ENCODE assay signal across 1 cellular context in genomic region chr9:136122425-136123383, GRCh38.
TF ChIP-seq lines count a peak whose summit lies in the region.

No MANE protein-coding gene starts in this region.

TF ChIP-seq in HepG2, 621 proteins besides CTCF, POLR2A, EP300 and RAD21 (continued from another document and continues in another):
- no peak for TF ChIP-seq ZXDC (CRISPR knock-in tag; IDR thresholded peaks at IDR 0.05)
- TF ChIP-seq NFIB (CRISPR knock-in tag; IDR thresholded peaks at IDR 0.05; ENCODE audit: borderline replicate concordance): no peak
- no peak for TF ChIP-seq PHF20 (CRISPR knock-in tag; IDR thresholded peaks at IDR 0.05)
- TF ChIP-seq NFYB (CRISPR knock-in tag; IDR thresholded peaks at IDR 0.05): no peak
- TF ChIP-seq, protein P1, sequence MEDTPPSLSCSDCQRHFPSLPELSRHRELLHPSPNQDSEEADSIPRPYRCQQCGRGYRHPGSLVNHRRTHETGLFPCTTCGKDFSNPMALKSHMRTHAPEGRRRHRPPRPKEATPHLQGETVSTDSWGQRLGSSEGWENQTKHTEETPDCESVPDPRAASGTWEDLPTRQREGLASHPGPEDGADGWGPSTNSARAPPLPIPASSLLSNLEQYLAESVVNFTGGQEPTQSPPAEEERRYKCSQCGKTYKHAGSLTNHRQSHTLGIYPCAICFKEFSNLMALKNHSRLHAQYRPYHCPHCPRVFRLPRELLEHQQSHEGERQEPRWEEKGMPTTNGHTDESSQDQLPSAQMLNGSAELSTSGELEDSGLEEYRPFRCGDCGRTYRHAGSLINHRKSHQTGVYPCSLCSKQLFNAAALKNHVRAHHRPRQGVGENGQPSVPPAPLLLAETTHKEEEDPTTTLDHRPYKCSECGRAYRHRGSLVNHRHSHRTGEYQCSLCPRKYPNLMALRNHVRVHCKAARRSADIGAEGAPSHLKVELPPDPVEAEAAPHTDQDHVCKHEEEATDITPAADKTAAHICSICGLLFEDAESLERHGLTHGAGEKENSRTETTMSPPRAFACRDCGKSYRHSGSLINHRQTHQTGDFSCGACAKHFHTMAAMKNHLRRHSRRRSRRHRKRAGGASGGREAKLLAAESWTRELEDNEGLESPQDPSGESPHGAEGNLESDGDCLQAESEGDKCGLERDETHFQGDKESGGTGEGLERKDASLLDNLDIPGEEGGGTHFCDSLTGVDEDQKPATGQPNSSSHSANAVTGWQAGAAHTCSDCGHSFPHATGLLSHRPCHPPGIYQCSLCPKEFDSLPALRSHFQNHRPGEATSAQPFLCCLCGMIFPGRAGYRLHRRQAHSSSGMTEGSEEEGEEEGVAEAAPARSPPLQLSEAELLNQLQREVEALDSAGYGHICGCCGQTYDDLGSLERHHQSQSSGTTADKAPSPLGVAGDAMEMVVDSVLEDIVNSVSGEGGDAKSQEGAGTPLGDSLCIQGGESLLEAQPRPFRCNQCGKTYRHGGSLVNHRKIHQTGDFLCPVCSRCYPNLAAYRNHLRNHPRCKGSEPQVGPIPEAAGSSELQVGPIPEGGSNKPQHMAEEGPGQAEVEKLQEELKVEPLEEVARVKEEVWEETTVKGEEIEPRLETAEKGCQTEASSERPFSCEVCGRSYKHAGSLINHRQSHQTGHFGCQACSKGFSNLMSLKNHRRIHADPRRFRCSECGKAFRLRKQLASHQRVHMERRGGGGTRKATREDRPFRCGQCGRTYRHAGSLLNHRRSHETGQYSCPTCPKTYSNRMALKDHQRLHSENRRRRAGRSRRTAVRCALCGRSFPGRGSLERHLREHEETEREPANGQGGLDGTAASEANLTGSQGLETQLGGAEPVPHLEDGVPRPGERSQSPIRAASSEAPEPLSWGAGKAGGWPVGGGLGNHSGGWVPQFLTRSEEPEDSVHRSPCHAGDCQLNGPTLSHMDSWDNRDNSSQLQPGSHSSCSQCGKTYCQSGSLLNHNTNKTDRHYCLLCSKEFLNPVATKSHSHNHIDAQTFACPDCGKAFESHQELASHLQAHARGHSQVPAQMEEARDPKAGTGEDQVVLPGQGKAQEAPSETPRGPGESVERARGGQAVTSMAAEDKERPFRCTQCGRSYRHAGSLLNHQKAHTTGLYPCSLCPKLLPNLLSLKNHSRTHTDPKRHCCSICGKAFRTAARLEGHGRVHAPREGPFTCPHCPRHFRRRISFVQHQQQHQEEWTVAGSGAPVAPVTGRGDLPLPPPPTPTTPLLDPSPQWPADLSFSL (CRISPR knock-in tag; IDR thresholded peaks at IDR 0.05): no peak
- no peak for TF ChIP-seq HINFP (CRISPR knock-in tag; IDR thresholded peaks at IDR 0.05; ENCODE audit: low read depth)
- TF ChIP-seq RXRB (CRISPR knock-in tag; IDR thresholded peaks at IDR 0.05; ENCODE audit: borderline replicate concordance): peak; percentile 37; the same call in 1 of the 2 replicates
- TF ChIP-seq SRY (CRISPR knock-in tag; IDR thresholded peaks at IDR 0.05): 0 out of 2 replicates have a peak, but pooled peaks have one; percentile 45
- 0 out of 2 replicates have a peak, but pooled peaks have one; percentile 66 for TF ChIP-seq DNMT1 (CRISPR knock-in tag; IDR thresholded peaks at IDR 0.05)
- TF ChIP-seq SCMH1 (CRISPR knock-in tag; IDR thresholded peaks at IDR 0.05; ENCODE audit: borderline replicate concordance): no peak
- TF ChIP-seq, protein P2, sequence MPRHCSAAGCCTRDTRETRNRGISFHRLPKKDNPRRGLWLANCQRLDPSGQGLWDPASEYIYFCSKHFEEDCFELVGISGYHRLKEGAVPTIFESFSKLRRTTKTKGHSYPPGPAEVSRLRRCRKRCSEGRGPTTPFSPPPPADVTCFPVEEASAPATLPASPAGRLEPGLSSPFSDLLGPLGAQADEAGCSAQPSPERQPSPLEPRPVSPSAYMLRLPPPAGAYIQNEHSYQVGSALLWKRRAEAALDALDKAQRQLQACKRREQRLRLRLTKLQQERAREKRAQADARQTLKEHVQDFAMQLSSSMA (CRISPR knock-in tag; IDR thresholded peaks at IDR 0.05): peak; percentile 43; the same call in 1 of the 2 replicates
- 0 out of 2 replicates have a peak, but pooled peaks have one; percentile 50 for TF ChIP-seq CBFB (CRISPR knock-in tag; IDR thresholded peaks at IDR 0.05)
- peak; percentile 100 for TF ChIP-seq STAG1 (CRISPR knock-in tag; IDR thresholded peaks at IDR 0.05)
- no peak for TF ChIP-seq ZNF878 (CRISPR knock-in tag; IDR thresholded peaks at IDR 0.05)
- TF ChIP-seq ZNF850 (CRISPR knock-in tag; conservative IDR thresholded peaks at IDR 0.05): no peak
- TF ChIP-seq NR0B2 (CRISPR knock-in tag; IDR thresholded peaks at IDR 0.05): 0 out of 2 replicates have a peak, but pooled peaks have one; percentile 54
- TF ChIP-seq ZSCAN21 (CRISPR knock-in tag; IDR thresholded peaks at IDR 0.05; ENCODE audit: borderline replicate concordance): peak; percentile 68; the same call in 1 of the 2 replicates
- TF ChIP-seq HNRNPH1 (optimal IDR thresholded peaks at IDR 0.05; ENCODE audit: low read depth, low read length): no peak
- no peak for TF ChIP-seq ARID5B (CRISPR knock-in tag; IDR thresholded peaks at IDR 0.05)
- no peak for TF ChIP-seq ZNF292 (CRISPR knock-in tag; IDR thresholded peaks at IDR 0.05; ENCODE audit: borderline replicate concordance, low read depth)
- TF ChIP-seq HOXA9 (CRISPR knock-in tag; IDR thresholded peaks at IDR 0.05; ENCODE audit: borderline replicate concordance): no peak
- TF ChIP-seq, protein P3, sequence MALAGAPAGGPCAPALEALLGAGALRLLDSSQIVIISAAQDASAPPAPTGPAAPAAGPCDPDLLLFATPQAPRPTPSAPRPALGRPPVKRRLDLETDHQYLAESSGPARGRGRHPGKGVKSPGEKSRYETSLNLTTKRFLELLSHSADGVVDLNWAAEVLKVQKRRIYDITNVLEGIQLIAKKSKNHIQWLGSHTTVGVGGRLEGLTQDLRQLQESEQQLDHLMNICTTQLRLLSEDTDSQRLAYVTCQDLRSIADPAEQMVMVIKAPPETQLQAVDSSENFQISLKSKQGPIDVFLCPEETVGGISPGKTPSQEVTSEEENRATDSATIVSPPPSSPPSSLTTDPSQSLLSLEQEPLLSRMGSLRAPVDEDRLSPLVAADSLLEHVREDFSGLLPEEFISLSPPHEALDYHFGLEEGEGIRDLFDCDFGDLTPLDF (CRISPR knock-in tag; IDR thresholded peaks at IDR 0.05): no peak
- peak; percentile 26; the same call in 1 of the 2 replicates for TF ChIP-seq FOXA3 (CRISPR knock-in tag; IDR thresholded peaks at IDR 0.05)
- peak; percentile 47; the same call in 1 of the 2 replicates for TF ChIP-seq HOXA5 (CRISPR knock-in tag; IDR thresholded peaks at IDR 0.05)
- TF ChIP-seq, protein P4, sequence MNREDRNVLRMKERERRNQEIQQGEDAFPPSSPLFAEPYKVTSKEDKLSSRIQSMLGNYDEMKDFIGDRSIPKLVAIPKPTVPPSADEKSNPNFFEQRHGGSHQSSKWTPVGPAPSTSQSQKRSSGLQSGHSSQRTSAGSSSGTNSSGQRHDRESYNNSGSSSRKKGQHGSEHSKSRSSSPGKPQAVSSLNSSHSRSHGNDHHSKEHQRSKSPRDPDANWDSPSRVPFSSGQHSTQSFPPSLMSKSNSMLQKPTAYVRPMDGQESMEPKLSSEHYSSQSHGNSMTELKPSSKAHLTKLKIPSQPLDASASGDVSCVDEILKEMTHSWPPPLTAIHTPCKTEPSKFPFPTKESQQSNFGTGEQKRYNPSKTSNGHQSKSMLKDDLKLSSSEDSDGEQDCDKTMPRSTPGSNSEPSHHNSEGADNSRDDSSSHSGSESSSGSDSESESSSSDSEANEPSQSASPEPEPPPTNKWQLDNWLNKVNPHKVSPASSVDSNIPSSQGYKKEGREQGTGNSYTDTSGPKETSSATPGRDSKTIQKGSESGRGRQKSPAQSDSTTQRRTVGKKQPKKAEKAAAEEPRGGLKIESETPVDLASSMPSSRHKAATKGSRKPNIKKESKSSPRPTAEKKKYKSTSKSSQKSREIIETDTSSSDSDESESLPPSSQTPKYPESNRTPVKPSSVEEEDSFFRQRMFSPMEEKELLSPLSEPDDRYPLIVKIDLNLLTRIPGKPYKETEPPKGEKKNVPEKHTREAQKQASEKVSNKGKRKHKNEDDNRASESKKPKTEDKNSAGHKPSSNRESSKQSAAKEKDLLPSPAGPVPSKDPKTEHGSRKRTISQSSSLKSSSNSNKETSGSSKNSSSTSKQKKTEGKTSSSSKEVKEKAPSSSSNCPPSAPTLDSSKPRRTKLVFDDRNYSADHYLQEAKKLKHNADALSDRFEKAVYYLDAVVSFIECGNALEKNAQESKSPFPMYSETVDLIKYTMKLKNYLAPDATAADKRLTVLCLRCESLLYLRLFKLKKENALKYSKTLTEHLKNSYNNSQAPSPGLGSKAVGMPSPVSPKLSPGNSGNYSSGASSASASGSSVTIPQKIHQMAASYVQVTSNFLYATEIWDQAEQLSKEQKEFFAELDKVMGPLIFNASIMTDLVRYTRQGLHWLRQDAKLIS (CRISPR knock-in tag; IDR thresholded peaks at IDR 0.05): no peak
- TF ChIP-seq MTERF4 (CRISPR knock-in tag; IDR thresholded peaks at IDR 0.05): no peak
- TF ChIP-seq MTF2 (CRISPR knock-in tag; IDR thresholded peaks at IDR 0.05; ENCODE audit: borderline replicate concordance): 0 out of 2 replicates have a peak, but pooled peaks have one; percentile 76
- TF ChIP-seq PAWR (CRISPR knock-in tag; IDR thresholded peaks at IDR 0.05; ENCODE audit: borderline replicate concordance): no peak
- no peak for TF ChIP-seq HNF4G (IDR thresholded peaks at IDR 0.05; ENCODE audit: borderline replicate concordance, low read depth, low read length)
- 0 out of 2 replicates have a peak, but pooled peaks have one; percentile 55 for TF ChIP-seq HNF4G (CRISPR knock-in tag; IDR thresholded peaks at IDR 0.05; ENCODE audit: borderline replicate concordance, low read depth)
- no peak for TF ChIP-seq RFX3 (CRISPR knock-in tag; IDR thresholded peaks at IDR 0.05)
- TF ChIP-seq GLMP (CRISPR knock-in tag; IDR thresholded peaks at IDR 0.05; ENCODE audit: borderline replicate concordance): no peak
